Comparison of ENCODE assay signal across 10 cellular contexts in the genomic region with DNA sequence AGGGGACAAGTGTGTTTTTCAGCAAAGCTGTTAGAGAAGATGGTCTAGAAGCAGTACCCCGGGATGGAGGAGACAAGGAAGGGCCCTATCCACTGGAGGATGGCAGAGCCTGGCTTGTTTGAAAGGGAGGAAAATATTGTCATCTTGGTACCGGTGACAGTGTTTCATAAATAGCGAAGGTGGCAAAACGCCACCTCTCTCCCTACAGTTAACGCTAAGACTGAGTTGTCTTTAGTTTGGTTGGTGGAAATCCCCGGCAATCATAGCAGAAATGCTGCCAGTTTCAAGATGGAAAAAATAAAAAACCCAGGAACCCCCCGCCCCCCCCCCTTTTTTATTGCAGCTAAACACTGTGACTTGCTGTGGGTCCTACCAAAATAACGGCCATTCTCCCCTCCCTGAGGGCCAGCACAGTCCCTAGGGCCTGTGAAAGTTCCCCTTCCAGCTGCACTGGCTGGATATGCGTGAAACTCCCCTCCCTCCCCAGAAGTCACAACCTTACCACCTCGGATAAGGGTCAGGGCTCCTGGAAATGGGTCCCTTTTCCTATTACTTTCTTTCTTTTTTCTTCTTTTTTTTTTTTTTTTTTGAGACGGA. TPM values are rescaled to one million over a fixed set of nuclear protein-coding genes. Genes with fewer than 3 reads are reported as not detected.
DNase-seq lines count a peak whose midpoint lies in the region; ATAC-seq and TF ChIP-seq lines count a peak whose summit lies in the region.
"Had no signal": no experiment of that assay in that cellular context is flagged by ENCODE, and none has a peak within 500 bp of the region (broad histone marks: within the 10 kb centered on the region; RNA-seq: fewer than 3 reads in every experiment).

No MANE protein-coding gene starts in this region.

- no peaks in the 10 kb centered on the region for H3K9me3 ChIP-seq in CD4-positive, CD25-positive, alpha-beta regulatory T cell (ENCODE audit: control insufficient read depth in 2 of 2, low read length in 2 of 2)
- H3K9me3 ChIP-seq in MM.1S (replicated peaks; ENCODE audit: insufficient read depth, low read length), result no peaks in the 10 kb centered on the region
- H3K9me3 ChIP-seq in testis, result no peaks in the 10 kb centered on the region
- H3K9me3 ChIP-seq: prostate gland had no signal

- no peak overlapping the region for H3K9ac ChIP-seq in MM.1S (ENCODE audit: low read length)

- no peak overlapping the region for H2AFZ ChIP-seq in MM.1S (ENCODE audit: low read length)

- H3K4me3 ChIP-seq in CD4-positive, CD25-positive, alpha-beta regulatory T cell (ENCODE audit: low read depth, low read length), result peak overlapping the region; percentile 90
- H3K4me3 ChIP-seq in MM.1S (ENCODE audit: low read length) (no peak overlapping the region), testis (no peak overlapping the region)
- H3K4me3 ChIP-seq: prostate gland had no signal

- peaks cover 6% of the 10 kb centered on the region for H3K36me3 Mint-ChIP-seq in CD4-positive, CD25-positive, alpha-beta regulatory T cell
- peaks cover 6% of the 10 kb centered on the region for H3K36me3 Mint-ChIP-seq in memory B cell

- peak overlapping the region; percentile 96 to 99 (median 98) for H3K4me3 Mint-ChIP-seq in CD4-positive, CD25-positive, alpha-beta regulatory T cell
- peak overlapping the region; percentile 92 for H3K4me3 Mint-ChIP-seq in memory B cell

- TF ChIP-seq CTCF in MM.1S (IDR thresholded peaks at IDR 0.05; ENCODE audit: low read length) (no peak), testis (IDR thresholded peaks at IDR 0.05) (no peak)

- intact Hi-C loops in testis (cut with DNase I; ENCODE audit: low total_unique reads), result no loop called here

- WGBS in testis, 2 donors, result 75 to 78% methylated on average over 9 to 11 of the region's 11 CpGs

- no peak for ATAC-seq in CD4-positive, CD25-positive, alpha-beta regulatory T cell (ENCODE audit: low read depth in 2 of 2)
- ATAC-seq in memory B cell (ENCODE audit: low read depth), result peak; percentile 35

- no peaks in the 10 kb centered on the region for H3K79me2 ChIP-seq in MM.1S (ENCODE audit: low read length)

- peak overlapping the region; percentile 82 for H3K27ac ChIP-seq in CD4-positive, CD25-positive, alpha-beta regulatory T cell (ENCODE audit: insufficient read depth, low read length, poor library complexity, severe bottlenecking)
- H3K27ac ChIP-seq in MM.1S (ENCODE audit: low read length) (no peak overlapping the region), testis (no peak overlapping the region)
- H3K27ac ChIP-seq: prostate gland had no signal

- H3K9me2 ChIP-seq in MM.1S (replicated peaks; ENCODE audit: insufficient read depth, low read length), result no peaks in the 10 kb centered on the region

- no peaks in the 10 kb centered on the region for H3K27me3 ChIP-seq in CD4-positive, CD25-positive, alpha-beta regulatory T cell (ENCODE audit: control insufficient read depth, insufficient read depth, low read length)
- H3K27me3 ChIP-seq in MM.1S (replicated peaks; ENCODE audit: insufficient read depth, low read length) (peaks cover 91% of the 10 kb centered on the region), testis (no peaks in the 10 kb centered on the region)

- peak; percentile 23 to 49 (median 32) for DNase-seq in CD4-positive, CD25-positive, alpha-beta regulatory T cell
- DNase-seq in MM.1S (peak; percentile 9), memory B cell (ENCODE audit: low spot score in 2 of 2) (peak; percentile 45 to 49), islet precursor cell (no peak), NCI-H510A treated with DMSO at 0.1 percent for 48 hours (lab: John Stamatoyannopoulos, UW) (no peak), testis (no peak), SW 1271 (lab: John Stamatoyannopoulos, UW) (no peak)
- DNase-seq in activated CD8-positive, alpha-beta memory T cell treated with anti-CD3 and anti-CD28 coated beads, Interleukin-2, amount 50 U/mL, for 24 hours (ENCODE audit: extremely low read depth), result peak; percentile 38
- DNase-seq: OCI-M1 had no signal

- H3K4me2 ChIP-seq in MM.1S (ENCODE audit: low read depth, low read length), result no peak overlapping the region

- H4K20me1 ChIP-seq in MM.1S (ENCODE audit: insufficient read depth, low read length), result no peaks in the 10 kb centered on the region

- H3K4me1 ChIP-seq in CD4-positive, CD25-positive, alpha-beta regulatory T cell (ENCODE audit: control insufficient read depth, insufficient read depth, low read length, poor library complexity, severe bottlenecking), result peaks cover 72% of the 10 kb centered on the region
- H3K4me1 ChIP-seq in MM.1S (ENCODE audit: low read length) (no peaks in the 10 kb centered on the region), testis (peaks cover 5% of the 10 kb centered on the region)
- H3K4me1 ChIP-seq: prostate gland had no signal

- peaks cover 10% of the 10 kb centered on the region for H3K36me3 ChIP-seq in CD4-positive, CD25-positive, alpha-beta regulatory T cell (ENCODE audit: control insufficient read depth, insufficient read depth, low read length)
- H3K36me3 ChIP-seq in MM.1S (replicated peaks; ENCODE audit: insufficient read depth, low read length), result no peaks in the 10 kb centered on the region
- no peaks in the 10 kb centered on the region for H3K36me3 ChIP-seq in testis (ENCODE audit: low read depth, missing control alignments)
- H3K36me3 ChIP-seq: prostate gland had no signal

- TF ChIP-seq POLR2A in testis (IDR thresholded peaks at IDR 0.05), result no peak

- peaks cover 2 to 84% (median 59%) of the 10 kb centered on the region in 4 donors for H3K4me1 Mint-ChIP-seq in CD4-positive, CD25-positive, alpha-beta regulatory T cell
- H3K4me1 Mint-ChIP-seq in memory B cell, result peaks cover 59% of the 10 kb centered on the region

- no peaks in the 10 kb centered on the region for H3F3A ChIP-seq in MM.1S (ENCODE audit: insufficient read depth, low read length)

- peak overlapping the region; percentile 95 to 98 (median 98) for H3K27ac Mint-ChIP-seq in CD4-positive, CD25-positive, alpha-beta regulatory T cell
- peak overlapping the region; percentile 94 for H3K27ac Mint-ChIP-seq in memory B cell

- H3K27me3 Mint-ChIP-seq in CD4-positive, CD25-positive, alpha-beta regulatory T cell, result peaks cover 9% of the 10 kb centered on the region
- H3K27me3 Mint-ChIP-seq in memory B cell, result no peaks in the 10 kb centered on the region

- H3K9me3 Mint-ChIP-seq in CD4-positive, CD25-positive, alpha-beta regulatory T cell, result peaks cover 0 to 2% (median 0%) of the 10 kb centered on the region in 7 donors
- no peaks in the 10 kb centered on the region for H3K9me3 Mint-ChIP-seq in memory B cell

RNA-seq across cellular contexts. Expression of a gene that starts 3.7 kb away (rescaled TPM):
- 187 TPM for total RNA-seq in CD4-positive, CD25-positive, alpha-beta regulatory T cell
- 10 to 100 TPM; 47.3 to 63.2 (median 52.5) TPM for polyA plus RNA-seq in CD4-positive, CD25-positive, alpha-beta regulatory T cell
- 10 to 100 TPM; 12.4 to 17.2 TPM for total RNA-seq in testis
- polyA plus RNA-seq in testis (ENCODE audit: insufficient read depth, low read depth, low replicate concordance), result 11.7 TPM

Comparison
In these comparisons a context has a peak if more than half of its experiments do, and no peak if none do; other contexts are left out.
1. DNase-seq: peak in CD4-positive, CD25-positive, alpha-beta regulatory T cell (3 of 3), MM.1S (single experiment), activated CD8-positive, alpha-beta memory T cell treated with anti-CD3 and anti-CD28 coated beads, Interleukin-2, amount 50 U/mL, for 24 hours (single experiment) and memory B cell (2 of 2); none in islet precursor cell (single experiment), NCI-H510A treated with DMSO at 0.1 percent for 48 hours (single experiment), testis (single experiment) and SW 1271 (0 of 2).
2. RNA of a gene that starts 3.7 kb away (total RNA-seq): 187 TPM in CD4-positive, CD25-positive, alpha-beta regulatory T cell (single experiment); 12.4 to 17.2 TPM in testis; every median in the first group is over 10 times any median in the second.